Comparison of ENCODE assay signal across 8 cellular contexts in the genomic region with DNA sequence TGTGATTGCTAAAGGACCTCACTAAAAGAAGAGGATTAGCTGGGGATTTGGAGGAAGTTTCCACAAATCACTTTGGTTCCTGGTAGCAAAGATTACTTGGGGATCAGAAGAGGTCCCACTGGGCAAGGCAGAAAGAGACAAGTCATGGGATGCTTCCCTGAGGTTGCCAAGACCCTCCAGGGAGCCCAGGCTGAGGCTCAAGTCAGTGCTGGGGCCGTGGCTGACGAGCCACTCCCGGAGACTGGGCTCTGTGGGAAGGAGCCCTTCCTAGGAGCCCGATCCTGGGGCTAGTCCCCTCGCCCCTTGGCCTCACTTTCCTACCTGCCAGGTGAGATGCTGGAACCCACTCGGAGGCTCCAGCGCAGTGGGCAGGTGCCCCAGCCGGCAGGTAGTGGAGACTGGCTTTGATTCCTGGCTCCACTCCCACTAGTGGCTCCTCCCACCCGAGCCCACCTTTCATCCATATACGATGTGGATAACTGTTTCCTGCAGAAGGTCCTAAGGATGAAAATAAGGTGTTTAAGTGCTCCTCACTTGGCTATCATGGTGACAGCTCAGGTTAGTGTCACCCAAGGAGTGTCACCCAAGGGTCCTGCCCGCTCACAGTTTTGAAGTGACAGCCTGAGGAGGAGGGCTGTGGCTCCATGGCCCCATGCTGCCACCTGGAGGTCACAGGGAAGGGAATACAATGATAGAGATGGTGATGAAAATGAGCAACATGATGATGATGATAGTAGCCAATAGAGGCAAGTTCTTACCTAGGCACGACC.
DNase-seq lines count a peak whose midpoint lies in the region; ATAC-seq, FAIRE-seq and TF ChIP-seq lines count a peak whose summit lies in the region.

No MANE protein-coding gene starts in this region.

- peaks cover 4% of the 10 kb centered on the region for H3K36me3 Mint-ChIP-seq in T-helper 2 cell treated with Interferon-gamma antibody and Interleukin-4, amounts not matched to agents 5 μg/mL and 100 μg/mL, for 36 hours (ENCODE audit: low read depth)

- H3K4me3 ChIP-seq in A549: no peak overlapping the region
- H3K4me3 ChIP-seq in ascending aorta: no peak overlapping the region

- no peaks in the 10 kb centered on the region for H3K27me3 ChIP-seq in ascending aorta

- no peak for TF ChIP-seq EP300 in A549 (IDR thresholded peaks at IDR 0.05)

- H3K4me1 Mint-ChIP-seq in T-helper 2 cell treated with Interferon-gamma antibody and Interleukin-4, amounts not matched to agents 5 μg/mL and 100 μg/mL, for 36 hours (ENCODE audit: low read depth): peaks cover under 1% of the 10 kb centered on the region

- peak; percentile 36 for FAIRE-seq in A549 (lab: Jason Lieb, UNC)

- TF ChIP-seq POLR2A in A549 (IDR thresholded peaks at IDR 0.05; ENCODE audit: low read length): no peak

- ATAC-seq in A549 (peak; percentile 79 to 86), GM18868 (IDR thresholded peaks at IDR 0.05; ENCODE audit: unreplicated experiment) (peak; percentile 64), GM21390 (IDR thresholded peaks at IDR 0.05; ENCODE audit: unreplicated experiment) (no peak)

- CTCF ChIA-PET in A549 (lab: Yijun Ruan, JAX): interaction anchor here (0.6 to 17.6 kb wide), 52 partner anchors 7 to 592 kb away, joined by 3 to 460 read pairs (median 4); no protein-coding TSS in a partner anchor

- TF ChIP-seq CTCF in A549 (IDR thresholded peaks at IDR 0.05) (peak; percentile 96), ascending aorta (IDR thresholded peaks at IDR 0.05) (peak; percentile 79 to 91 (median 82))

- H3K9me3 ChIP-seq in A549: peaks cover 23% of the 10 kb centered on the region
- peaks cover 12 to 13% of the 10 kb centered on the region in 2 donors for H3K9me3 ChIP-seq in ascending aorta

- intact Hi-C loops in ascending aorta (cut with DNase I): loop anchor here (1.0 to 5.0 kb wide), 7 partner anchors 139 to 541 kb away; a partner anchor contains a TSS

- peak overlapping the region; percentile 26 to 54; a peak in 4 of 6 replicates for H3K27ac ChIP-seq in A549
- H3K27ac ChIP-seq in ascending aorta: no peak overlapping the region

- no peak overlapping the region for H3K4me2 ChIP-seq in A549

- POLR2A ChIA-PET in A549 (lab: Yijun Ruan, JAX): no interaction called here

- H3K36me3 ChIP-seq in ascending aorta: no peaks in the 10 kb centered on the region

- peak; percentile 99 to 100 for TF ChIP-seq RAD21 in A549 (conservative IDR thresholded peaks at IDR 0.05 in 1 of 2, IDR thresholded peaks at IDR 0.05 in 1 of 2)

- H3K4me1 ChIP-seq in A549: no peaks in the 10 kb centered on the region
- peaks cover 0 to 3% of the 10 kb centered on the region in 2 donors for H3K4me1 ChIP-seq in ascending aorta

- WGBS in A549 (ENCODE audit: missing lambda C conversion rate): 54% methylated on average over 12 of the region's 12 CpGs

- DNase-seq in A549 (ENCODE audit: low read depth in 1 of 2, low spot score in 1 of 2) (peak; percentile 59 to 76), NCI-H1436 (lab: John Stamatoyannopoulos, UW) (peak; percentile 68), ascending aorta (ENCODE audit: low spot score in 2 of 2) (peak in 1 of 2 donors; percentile 88), hippocampal formation (lab: John Stamatoyannopoulos, UW) (peak; percentile 10 to 34)
- DNase-seq in T-helper 2 cell treated with Interferon-gamma antibody and Interleukin-4, amounts not matched to agents 5 μg/mL and 100 μg/mL, for 36 hours (ENCODE audit: low spot score): peak; percentile 46
- peak; percentile 54 to 63 for DNase-seq in stimulated activated CD4-positive, alpha-beta T cell treated with anti-CD3 and anti-CD28 coated beads, Interleukin-12 subunit alpha, Interleukin-12 subunit beta, amount 100 ng/mL, for 24 hours (ENCODE audit: low read depth in 2 of 2)

- no peaks in the 10 kb centered on the region for H3K27me3 Mint-ChIP-seq in T-helper 2 cell treated with Interferon-gamma antibody and Interleukin-4, amounts not matched to agents 5 μg/mL and 100 μg/mL, for 36 hours (ENCODE audit: low read depth)

- peaks cover 9% of the 10 kb centered on the region for H3K9me3 Mint-ChIP-seq in T-helper 2 cell treated with Interferon-gamma antibody and Interleukin-4, amounts not matched to agents 5 μg/mL and 100 μg/mL, for 36 hours

- H3K27ac Mint-ChIP-seq in T-helper 2 cell treated with Interferon-gamma antibody and Interleukin-4, amounts not matched to agents 5 μg/mL and 100 μg/mL, for 36 hours: no peak overlapping the region

- H3K4me3 Mint-ChIP-seq in T-helper 2 cell treated with Interferon-gamma antibody and Interleukin-4, amounts not matched to agents 5 μg/mL and 100 μg/mL, for 36 hours: no peak overlapping the region

TF ChIP-seq in A549, 52 proteins besides CTCF, POLR2A, EP300 and RAD21:
- no peak for TF ChIP-seq TFCP2L1 (CRISPR knock-in tag; IDR thresholded peaks at IDR 0.05)
- TF ChIP-seq SMC3 (IDR thresholded peaks at IDR 0.05): peak; percentile 99
- TF ChIP-seq ZNF302 (CRISPR knock-in tag; IDR thresholded peaks at IDR 0.05): no peak
- no peak for TF ChIP-seq RCOR1 (IDR thresholded peaks at IDR 0.05; ENCODE audit: low read depth, low read length)
- TF ChIP-seq CEBPB (IDR thresholded peaks at IDR 0.05): no peak
- TF ChIP-seq KDM5A (IDR thresholded peaks at IDR 0.05): no peak
TF ChIP-seq in A549: peak in this region for 1.

Comparison
In these comparisons a context has a peak if more than half of its experiments do, and no peak if none do; other contexts are left out.
1. H3K27ac ChIP-seq: peak in A549 (2 of 2); none in ascending aorta (0 of 2).